8 cellular contexts compared by ENCODE assay signal in the genomic region with DNA sequence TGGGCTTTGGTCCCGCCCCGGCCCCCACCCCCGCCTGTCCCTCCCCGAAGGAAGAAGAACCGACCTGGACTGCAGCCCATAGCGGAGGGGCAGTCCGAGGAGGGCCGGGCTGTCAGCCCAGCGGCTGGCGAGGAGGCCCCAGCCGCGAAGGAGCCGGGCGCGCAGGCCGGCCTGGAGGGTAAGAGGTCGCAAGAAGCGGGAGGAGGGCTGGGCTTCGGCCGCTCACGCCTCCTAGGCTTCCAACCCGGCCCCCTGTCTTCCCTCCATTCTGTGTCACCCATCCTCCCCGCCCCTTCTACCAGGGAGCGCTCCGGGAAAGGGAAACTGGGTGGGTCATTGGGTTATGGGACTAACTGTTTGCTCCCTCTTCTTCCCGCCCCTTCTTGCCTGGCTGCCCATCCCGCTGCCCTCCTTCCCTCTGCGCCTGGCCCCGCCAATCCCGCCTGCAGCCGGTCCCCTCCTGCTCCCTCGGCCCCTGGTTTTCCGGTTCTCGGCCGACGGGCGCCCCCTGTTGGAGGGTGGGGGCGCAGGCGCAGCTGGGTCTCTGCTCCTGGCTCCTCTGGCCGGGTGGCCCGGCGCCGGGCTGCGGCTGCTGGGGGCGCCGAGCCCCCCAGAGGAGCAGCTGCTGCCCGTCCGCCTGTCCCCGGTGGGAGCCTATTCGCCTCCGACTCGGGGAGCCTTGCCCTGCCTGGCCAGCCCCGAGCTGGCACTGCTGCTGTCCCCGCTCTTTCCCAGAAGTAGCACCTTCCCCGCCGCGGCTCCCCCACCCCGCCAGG. TPM values are rescaled to one million over a fixed set of nuclear protein-coding genes. Genes with fewer than 3 reads are reported as not detected.
DNase-seq lines count a peak whose midpoint lies in the region; ATAC-seq, FAIRE-seq and TF ChIP-seq lines count a peak whose summit lies in the region.

No MANE protein-coding gene starts in this region.

- peak; percentile 87 for TF ChIP-seq CTCF in AG04450 (IDR thresholded peaks at IDR 0.05; ENCODE audit: low read depth, low read length)
- TF ChIP-seq CTCF in HepG2 (CRISPR knock-in tag; IDR thresholded peaks at IDR 0.05): peak; percentile 92

- H3K27me3 ChIP-seq in AG04450 (ENCODE audit: control insufficient read depth, insufficient read depth, low read length) (no peaks in the 10 kb centered on the region), HepG2 (ENCODE audit: control insufficient read depth in 1 of 2, insufficient read depth in 2 of 2, low read length in 2 of 2) (no peaks in the 10 kb centered on the region; a peak in 1 of 5 replicates)

- H3K27ac ChIP-seq in AG04450 (ENCODE audit: low read depth, low read length) (peak overlapping the region; percentile 82), HepG2 (ENCODE audit: extremely low read length, insufficient read depth, low read length) (peak overlapping the region; percentile 71)

- H3K36me3 ChIP-seq in HepG2 (replicated peaks in 1 of 2; ENCODE audit: control insufficient read depth in 1 of 2, insufficient read depth in 2 of 2, low read length in 2 of 2): peaks cover 7 to 30% of the 10 kb centered on the region in 2 experiments; a peak in 4 of 5 replicates

- TF ChIP-seq EP300 in HepG2 (IDR thresholded peaks at IDR 0.05; ENCODE audit: low read depth in 2 of 2, low read length in 2 of 2) (0 out of 4 replicates have a peak, but pooled peaks of 1 of the 2 experiments have one; percentile 7), HepG2 (CRISPR knock-in tag; IDR thresholded peaks at IDR 0.05; ENCODE audit: borderline replicate concordance) (no peak)

- H3K4me1 ChIP-seq in HepG2 (ENCODE audit: insufficient read depth, low read length): peaks cover 36% of the 10 kb centered on the region

- H3K9me3 ChIP-seq in AG04450 (ENCODE audit: control insufficient read depth, insufficient read depth, low read length) (no peaks in the 10 kb centered on the region; the same call in 1 of the 2 replicates), HepG2 (ENCODE audit: low read length) (no peaks in the 10 kb centered on the region)

- DNase-seq in AG04450 (ENCODE audit: low read depth, low spot score) (peak; percentile 86), NCI-H526 treated with DMSO at 0.1 percent for 48 hours (lab: John Stamatoyannopoulos, UW) (peak; percentile 94), HepG2 (ENCODE audit: low spot score) (peak; percentile 91)
- peak; percentile 78 to 85 for DNase-seq in activated CD4-positive, alpha-beta T cell treated with anti-CD3 and anti-CD28 coated beads, Interleukin-2, amount 50 U/mL, for 4 hours
- DNase-seq in stimulated activated CD4-positive, alpha-beta T cell treated with anti-CD3 and anti-CD28 coated beads, Interleukin-2, amount 100 ng/mL, for 24 hours: peak; percentile 93 to 94

- peak; percentile 78 for FAIRE-seq in HepG2 (lab: Jason Lieb, UNC)

- no peaks in the 10 kb centered on the region; the same call in none of the 2 replicates for H4K20me1 ChIP-seq in HepG2 (ENCODE audit: insufficient read depth, low read length)

- POLR2A ChIA-PET in AG04450 (lab: Yijun Ruan, JAX): interaction anchor here (0.6 to 2.6 kb wide), 8 partner anchors 11 to 240 kb away, joined by 3 to 11 read pairs (median 3); a partner anchor contains a TSS
- POLR2A ChIA-PET in HepG2 (lab: Yijun Ruan, JAX): interaction anchor here (0.5 to 4.3 kb wide), 15 partner anchors 14 to 82 kb away, joined by 3 to 38 read pairs (median 3); a partner anchor contains a TSS

- no peak overlapping the region for H2AFZ ChIP-seq in HepG2 (ENCODE audit: low read length)

- CTCF ChIA-PET in AG04450 (lab: Charles Lee) (interaction anchor here (0.5 to 3.2 kb wide), 20 partner anchors 10 to 269 kb away, joined by 3 to 62 read pairs (median 4); a partner anchor contains a TSS), HepG2 (lab: Yijun Ruan, JAX; ENCODE audit: low intra/inter-chr PET ratio, low total read pairs) (interaction anchor here (1.1 to 4.5 kb wide), 4 partner anchors 43 to 72 kb away, joined by 3 to 71 read pairs (median 12); a partner anchor contains a TSS)

- H3K4me1 Mint-ChIP-seq in dendritic cell treated with granulocyte-macrophage colony-stimulating factor and Interleukin-4, amounts not matched to agents 40 ng/mL and 50 ng/mL, for 4 days (ENCODE audit: low read depth): peaks cover 61% of the 10 kb centered on the region

- H3K36me3 Mint-ChIP-seq in dendritic cell treated with granulocyte-macrophage colony-stimulating factor and Interleukin-4, amounts not matched to agents 40 ng/mL and 50 ng/mL, for 4 days (ENCODE audit: low read depth): peaks cover 59% of the 10 kb centered on the region

- BruUV-seq in HepG2 (replicated peaks; lab: Mats Ljungman, UMichigan): no TSS peak

- ATAC-seq in GM18909 (IDR thresholded peaks at IDR 0.05; ENCODE audit: poor library complexity, unreplicated experiment) (peak; percentile 43), HG03520 (IDR thresholded peaks at IDR 0.05; ENCODE audit: unreplicated experiment) (peak; percentile 41), HepG2 (peak; percentile 49)

- H3K9me3 Mint-ChIP-seq in dendritic cell treated with granulocyte-macrophage colony-stimulating factor and Interleukin-4, amounts not matched to agents 40 ng/mL and 50 ng/mL, for 4 days: no peaks in the 10 kb centered on the region

- H3K4me2 ChIP-seq in HepG2 (ENCODE audit: low read depth, low read length): peak overlapping the region; percentile 80

- intact Hi-C loops in dendritic cell treated with granulocyte-macrophage colony-stimulating factor and Interleukin-4, amounts not matched to agents 40 ng/mL and 50 ng/mL, for 4 days (cut with micrococcal nuclease): loop anchor here (1.0 to 2.0 kb wide), 3 partner anchors 14 to 50 kb away; a partner anchor contains a TSS
- intact Hi-C loops in HepG2 (cut with micrococcal nuclease; ENCODE audit: unreplicated experiment): loop anchor here (1.0 to 5.0 kb wide), 4 partner anchors 15 to 269 kb away; a partner anchor contains a TSS

- TF ChIP-seq RAD21 in HepG2 (CRISPR knock-in tag; IDR thresholded peaks at IDR 0.05): peak; percentile 96

- peak overlapping the region; percentile 89 for H3K27ac Mint-ChIP-seq in dendritic cell treated with granulocyte-macrophage colony-stimulating factor and Interleukin-4, amounts not matched to agents 40 ng/mL and 50 ng/mL, for 4 days

- H3K4me3 ChIP-seq in AG04450 (ENCODE audit: low read depth, low read length) (peak overlapping the region; percentile 82), HepG2 (replicated peaks in 1 of 3; ENCODE audit: insufficient read depth in 1 of 3, low read depth in 2 of 3, low read length in 3 of 3) (peak overlapping the region; percentile 80 to 94 (median 81))

- H3K79me2 ChIP-seq in HepG2 (ENCODE audit: insufficient read depth, low read length): peaks cover 5% of the 10 kb centered on the region

- under 1% methylated on average over 20 of the region's 58 CpGs for WGBS in HepG2 (ENCODE audit: low lambda C conversion rate)

- H3K27me3 Mint-ChIP-seq in dendritic cell treated with granulocyte-macrophage colony-stimulating factor and Interleukin-4, amounts not matched to agents 40 ng/mL and 50 ng/mL, for 4 days: peaks cover 6% of the 10 kb centered on the region

- H3K4me3 Mint-ChIP-seq in dendritic cell treated with granulocyte-macrophage colony-stimulating factor and Interleukin-4, amounts not matched to agents 40 ng/mL and 50 ng/mL, for 4 days: peak overlapping the region; percentile 92

- in situ Hi-C loops in HepG2 (cut with HindIII; ENCODE audit: extremely low pct_ligation_motif_present, low pct_unique_long_range_greater_than_20kb): no loop called here

- peak overlapping the region; percentile 51; the same call in 1 of the 2 replicates for H3K9ac ChIP-seq in HepG2 (ENCODE audit: insufficient read depth, low read depth, low read length)

- no peak for TF ChIP-seq POLR2A in HepG2 (IDR thresholded peaks at IDR 0.05; ENCODE audit: insufficient read depth in 1 of 2, low read depth in 2 of 2, low read length in 2 of 2)

RNA-seq across cellular contexts. Expression of a gene that starts 2.4 kb away (rescaled TPM):
- polyA plus RNA-seq in AG04450 (2011; rRNA removed): 20.9 and 22.4 TPM in 2 replicates
- 14.4 and 17.1 TPM in 2 replicates for polyA minus RNA-seq in AG04450 (2011; rRNA and poly(A)+ RNA removed)
- total RNA-seq in HepG2 (2016; rRNA removed; fragmentation: Illumina TruSeq; extraction: Trizol): 15.9 and 18.7 TPM in 2 replicates
- 9.4 and 10.1 TPM in 2 replicates for total RNA-seq in HepG2 (2016; cell fraction: cytosol; rRNA removed; fragmentation: Illumina TruSeq; extraction: Trizol; ENCODE audit: low read depth)
- 14.8 and 19.6 TPM in 2 replicates for total RNA-seq in HepG2 (2016; cell fraction: insoluble cytoplasmic fraction; rRNA removed; fragmentation: Illumina TruSeq; extraction: Trizol)
- 19.4 and 21.9 TPM in 2 replicates for total RNA-seq in HepG2 (2016; cell fraction: membrane; rRNA removed; fragmentation: Illumina TruSeq; extraction: Trizol)
- total RNA-seq in HepG2 (2016; cell fraction: nucleus; rRNA removed; fragmentation: Illumina TruSeq; extraction: Trizol): 13.5 and 19.1 TPM in 2 replicates
- polyA plus RNA-seq in HepG2 (2011; rRNA removed): 20.4 and 21.4 TPM in 2 replicates
- 13.8 and 18.3 TPM in 2 replicates for polyA plus RNA-seq in HepG2 (2011; cell fraction: cytosol; rRNA removed)
- polyA plus RNA-seq in HepG2 (2011; cell fraction: nucleus; rRNA removed): 72.9 and 80.6 TPM in 2 replicates
- polyA plus RNA-seq in HepG2 (2012): 9.4 and 13.3 TPM in 2 replicates
- polyA plus RNA-seq in HepG2 (2016; cell fraction: cytosol; fragmentation: Illumina TruSeq; extraction: Trizol; ENCODE audit: low read depth): 14.0 and 17.7 TPM in 2 replicates
- 21.9 and 27.7 TPM in 2 replicates for polyA plus RNA-seq in HepG2 (2016; cell fraction: insoluble cytoplasmic fraction; fragmentation: Illumina TruSeq; extraction: Trizol; ENCODE audit: low read depth)
- polyA plus RNA-seq in HepG2 (2016; cell fraction: membrane; fragmentation: Illumina TruSeq; extraction: Trizol; ENCODE audit: low read depth): 22.4 and 26.1 TPM in 2 replicates
- polyA plus RNA-seq in HepG2 (2016; cell fraction: nucleus; fragmentation: Illumina TruSeq; extraction: Trizol; ENCODE audit: insufficient read depth, low read depth): 48.2 and 50.9 TPM in 2 replicates
- 29.1 and 81.2 TPM in 2 replicates for polyA minus RNA-seq in HepG2 (2011; rRNA and poly(A)+ RNA removed; ENCODE audit: low replicate concordance)
- polyA minus RNA-seq in HepG2 (2011; cell fraction: cytosol; rRNA and poly(A)+ RNA removed): 8.8 and 9.9 TPM in 2 replicates
- 12.6 and 12.8 TPM in 2 replicates for polyA minus RNA-seq in HepG2 (2011; cell fraction: nucleus; rRNA and poly(A)+ RNA removed)

RNA-seq across cellular contexts. Expression of a gene that starts 14.5 kb away (rescaled TPM):
- polyA plus RNA-seq in AG04450 (2011; rRNA removed): 140 and 146 TPM in 2 replicates
- 66.8 and 76.8 TPM in 2 replicates for polyA minus RNA-seq in AG04450 (2011; rRNA and poly(A)+ RNA removed)
- total RNA-seq in HepG2 (2016; rRNA removed; fragmentation: Illumina TruSeq; extraction: Trizol): 519 and 610 TPM in 2 replicates
- total RNA-seq in HepG2 (2016; cell fraction: cytosol; rRNA removed; fragmentation: Illumina TruSeq; extraction: Trizol; ENCODE audit: low read depth): 109 and 111 TPM in 2 replicates
- total RNA-seq in HepG2 (2016; cell fraction: insoluble cytoplasmic fraction; rRNA removed; fragmentation: Illumina TruSeq; extraction: Trizol): 529 and 601 TPM in 2 replicates
- total RNA-seq in HepG2 (2016; cell fraction: membrane; rRNA removed; fragmentation: Illumina TruSeq; extraction: Trizol): 138 and 151 TPM in 2 replicates
- 274 and 312 TPM in 2 replicates for total RNA-seq in HepG2 (2016; cell fraction: nucleus; rRNA removed; fragmentation: Illumina TruSeq; extraction: Trizol)
- 264 and 345 TPM in 2 replicates for polyA plus RNA-seq in HepG2 (2011; rRNA removed)
- polyA plus RNA-seq in HepG2 (2011; cell fraction: cytosol; rRNA removed): 233 and 344 TPM in 2 replicates
- 252 and 375 TPM in 2 replicates for polyA plus RNA-seq in HepG2 (2011; cell fraction: nucleus; rRNA removed)
- polyA plus RNA-seq in HepG2 (2012): 341 and 401 TPM in 2 replicates
- polyA plus RNA-seq in HepG2 (2016; cell fraction: cytosol; fragmentation: Illumina TruSeq; extraction: Trizol; ENCODE audit: low read depth): 82.5 and 94.9 TPM in 2 replicates
- polyA plus RNA-seq in HepG2 (2016; cell fraction: insoluble cytoplasmic fraction; fragmentation: Illumina TruSeq; extraction: Trizol; ENCODE audit: low read depth): 516 and 544 TPM in 2 replicates
- polyA plus RNA-seq in HepG2 (2016; cell fraction: membrane; fragmentation: Illumina TruSeq; extraction: Trizol; ENCODE audit: low read depth): 100 and 109 TPM in 2 replicates
- polyA plus RNA-seq in HepG2 (2016; cell fraction: nucleus; fragmentation: Illumina TruSeq; extraction: Trizol; ENCODE audit: insufficient read depth, low read depth): 566 and 576 TPM in 2 replicates
- 110 and 303 TPM in 2 replicates for polyA minus RNA-seq in HepG2 (2011; rRNA and poly(A)+ RNA removed; ENCODE audit: low replicate concordance)
- polyA minus RNA-seq in HepG2 (2011; cell fraction: cytosol; rRNA and poly(A)+ RNA removed): 94.6 and 134 TPM in 2 replicates
- 70.3 and 113 TPM in 2 replicates for polyA minus RNA-seq in HepG2 (2011; cell fraction: nucleus; rRNA and poly(A)+ RNA removed)

RNA-seq across cellular contexts. Expression of a gene that starts 21.9 kb away (rescaled TPM):
- not detected in 2 replicates for polyA plus RNA-seq in AG04450 (2011; rRNA removed)
- polyA minus RNA-seq in AG04450 (2011; rRNA and poly(A)+ RNA removed): not detected in 2 replicates
- total RNA-seq in HepG2 (2016; rRNA removed; fragmentation: Illumina TruSeq; extraction: Trizol): 10.3 and 13.6 TPM in 2 replicates
- 0.51 and 0.79 TPM in 2 replicates for total RNA-seq in HepG2 (2016; cell fraction: cytosol; rRNA removed; fragmentation: Illumina TruSeq; extraction: Trizol; ENCODE audit: low read depth)
- total RNA-seq in HepG2 (2016; cell fraction: insoluble cytoplasmic fraction; rRNA removed; fragmentation: Illumina TruSeq; extraction: Trizol): 10.0 and 10.3 TPM in 2 replicates
- total RNA-seq in HepG2 (2016; cell fraction: membrane; rRNA removed; fragmentation: Illumina TruSeq; extraction: Trizol): 2.4 and 2.7 TPM in 2 replicates
- total RNA-seq in HepG2 (2016; cell fraction: nucleus; rRNA removed; fragmentation: Illumina TruSeq; extraction: Trizol): 5.1 and 8.0 TPM in 2 replicates
- polyA plus RNA-seq in HepG2 (2011; rRNA removed): 29.3 and 43.2 TPM in 2 replicates
- polyA plus RNA-seq in HepG2 (2011; cell fraction: cytosol; rRNA removed): 26.7 and 30.1 TPM in 2 replicates
- 35.4 and 48.8 TPM in 2 replicates for polyA plus RNA-seq in HepG2 (2011; cell fraction: nucleus; rRNA removed)
- 29.8 and 32.5 TPM in 2 replicates for polyA plus RNA-seq in HepG2 (2012)
- 0.97 and 1.0 TPM in 2 replicates for polyA plus RNA-seq in HepG2 (2016; cell fraction: cytosol; fragmentation: Illumina TruSeq; extraction: Trizol; ENCODE audit: low read depth)
- 13.3 and 16.3 TPM in 2 replicates for polyA plus RNA-seq in HepG2 (2016; cell fraction: insoluble cytoplasmic fraction; fragmentation: Illumina TruSeq; extraction: Trizol; ENCODE audit: low read depth)
- 2.9 and 3.0 TPM in 2 replicates for polyA plus RNA-seq in HepG2 (2016; cell fraction: membrane; fragmentation: Illumina TruSeq; extraction: Trizol; ENCODE audit: low read depth)
- 10.7 and 11.1 TPM in 2 replicates for polyA plus RNA-seq in HepG2 (2016; cell fraction: nucleus; fragmentation: Illumina TruSeq; extraction: Trizol; ENCODE audit: insufficient read depth, low read depth)
- polyA minus RNA-seq in HepG2 (2011; rRNA and poly(A)+ RNA removed; ENCODE audit: low replicate concordance): 0.16 and 52.2 TPM in 2 replicates
- polyA minus RNA-seq in HepG2 (2011; cell fraction: cytosol; rRNA and poly(A)+ RNA removed): 14.6 and 19.0 TPM in 2 replicates
- 9.5 and 15.8 TPM in 2 replicates for polyA minus RNA-seq in HepG2 (2011; cell fraction: nucleus; rRNA and poly(A)+ RNA removed)

RNA-seq across cellular contexts. Expression of a gene that starts 45.9 kb away (rescaled TPM):
- polyA plus RNA-seq in AG04450 (2011; rRNA removed) (1.5 and 1.7 TPM in 2 replicates), HepG2 (2011; rRNA removed) (10.2 and 15.0 TPM in 2 replicates)
- 3.0 and 5.6 TPM in 2 replicates for polyA minus RNA-seq in AG04450 (2011; rRNA and poly(A)+ RNA removed)
- total RNA-seq in HepG2 (2016; rRNA removed; fragmentation: Illumina TruSeq; extraction: Trizol): 1.3 and 2.4 TPM in 2 replicates
- total RNA-seq in HepG2 (2016; cell fraction: cytosol; rRNA removed; fragmentation: Illumina TruSeq; extraction: Trizol; ENCODE audit: low read depth): 0.44 and 0.51 TPM in 2 replicates
- total RNA-seq in HepG2 (2016; cell fraction: insoluble cytoplasmic fraction; rRNA removed; fragmentation: Illumina TruSeq; extraction: Trizol): 0.77 and 3.4 TPM in 2 replicates
- 0.74 and 0.96 TPM in 2 replicates for total RNA-seq in HepG2 (2016; cell fraction: membrane; rRNA removed; fragmentation: Illumina TruSeq; extraction: Trizol)
- total RNA-seq in HepG2 (2016; cell fraction: nucleus; rRNA removed; fragmentation: Illumina TruSeq; extraction: Trizol): 5.8 and 5.9 TPM in 2 replicates
- polyA plus RNA-seq in HepG2 (2011; cell fraction: cytosol; rRNA removed): 3.4 and 4.0 TPM in 2 replicates
- 55.6 and 56.4 TPM in 2 replicates for polyA plus RNA-seq in HepG2 (2011; cell fraction: nucleus; rRNA removed)
- polyA plus RNA-seq in HepG2 (2012): 6.1 and 7.0 TPM in 2 replicates
- 0.40 TPM in 2 replicates for polyA plus RNA-seq in HepG2 (2016; cell fraction: cytosol; fragmentation: Illumina TruSeq; extraction: Trizol; ENCODE audit: low read depth)
- polyA plus RNA-seq in HepG2 (2016; cell fraction: insoluble cytoplasmic fraction; fragmentation: Illumina TruSeq; extraction: Trizol; ENCODE audit: low read depth): 1.1 and 1.3 TPM in 2 replicates
- 0.72 and 0.85 TPM in 2 replicates for polyA plus RNA-seq in HepG2 (2016; cell fraction: membrane; fragmentation: Illumina TruSeq; extraction: Trizol; ENCODE audit: low read depth)
- polyA plus RNA-seq in HepG2 (2016; cell fraction: nucleus; fragmentation: Illumina TruSeq; extraction: Trizol; ENCODE audit: insufficient read depth, low read depth): 18.6 and 19.5 TPM in 2 replicates
- 17.8 and 35.4 TPM in 2 replicates for polyA minus RNA-seq in HepG2 (2011; rRNA and poly(A)+ RNA removed; ENCODE audit: low replicate concordance)
- 1.4 and 3.0 TPM in 2 replicates for polyA minus RNA-seq in HepG2 (2011; cell fraction: cytosol; rRNA and poly(A)+ RNA removed)
- polyA minus RNA-seq in HepG2 (2011; cell fraction: nucleus; rRNA and poly(A)+ RNA removed): 8.8 and 11.3 TPM in 2 replicates

RNA-seq across cellular contexts. Expression of a gene that starts 49.8 kb away (rescaled TPM):
- polyA plus RNA-seq in AG04450 (2011; rRNA removed): 40.5 and 42.6 TPM in 2 replicates
- 61.7 and 68.9 TPM in 2 replicates for polyA minus RNA-seq in AG04450 (2011; rRNA and poly(A)+ RNA removed)
- total RNA-seq in HepG2 (2016; rRNA removed; fragmentation: Illumina TruSeq; extraction: Trizol): 10.1 and 20.1 TPM in 2 replicates
- total RNA-seq in HepG2 (2016; cell fraction: cytosol; rRNA removed; fragmentation: Illumina TruSeq; extraction: Trizol; ENCODE audit: low read depth): 8.5 and 11.8 TPM in 2 replicates
- 10.6 and 19.2 TPM in 2 replicates for total RNA-seq in HepG2 (2016; cell fraction: insoluble cytoplasmic fraction; rRNA removed; fragmentation: Illumina TruSeq; extraction: Trizol)
- 9.3 and 12.0 TPM in 2 replicates for total RNA-seq in HepG2 (2016; cell fraction: membrane; rRNA removed; fragmentation: Illumina TruSeq; extraction: Trizol)
- total RNA-seq in HepG2 (2016; cell fraction: nucleus; rRNA removed; fragmentation: Illumina TruSeq; extraction: Trizol): 23.9 and 32.6 TPM in 2 replicates
- 73.5 and 74.0 TPM in 2 replicates for polyA plus RNA-seq in HepG2 (2011; rRNA removed)
- polyA plus RNA-seq in HepG2 (2011; cell fraction: cytosol; rRNA removed): 23.9 and 24.4 TPM in 2 replicates
- polyA plus RNA-seq in HepG2 (2011; cell fraction: nucleus; rRNA removed): 317 and 392 TPM in 2 replicates
- polyA plus RNA-seq in HepG2 (2012): 31.3 and 32.7 TPM in 2 replicates
- polyA plus RNA-seq in HepG2 (2016; cell fraction: cytosol; fragmentation: Illumina TruSeq; extraction: Trizol; ENCODE audit: low read depth): 3.0 and 3.3 TPM in 2 replicates
- polyA plus RNA-seq in HepG2 (2016; cell fraction: insoluble cytoplasmic fraction; fragmentation: Illumina TruSeq; extraction: Trizol; ENCODE audit: low read depth): 15.8 and 17.9 TPM in 2 replicates
- polyA plus RNA-seq in HepG2 (2016; cell fraction: membrane; fragmentation: Illumina TruSeq; extraction: Trizol; ENCODE audit: low read depth): 7.6 TPM in 2 replicates
- polyA plus RNA-seq in HepG2 (2016; cell fraction: nucleus; fragmentation: Illumina TruSeq; extraction: Trizol; ENCODE audit: insufficient read depth, low read depth): 110 and 120 TPM in 2 replicates
- polyA minus RNA-seq in HepG2 (2011; rRNA and poly(A)+ RNA removed; ENCODE audit: low replicate concordance): 47.2 and 97.7 TPM in 2 replicates
- 12.4 and 13.9 TPM in 2 replicates for polyA minus RNA-seq in HepG2 (2011; cell fraction: cytosol; rRNA and poly(A)+ RNA removed)
- polyA minus RNA-seq in HepG2 (2011; cell fraction: nucleus; rRNA and poly(A)+ RNA removed): 94.1 and 94.6 TPM in 2 replicates

Comparison
In these comparisons a context has a peak if more than half of its experiments do, and no peak if none do; other contexts are left out.
1. Peak in every context shown above with its lines: DNase-seq, ATAC-seq, H3K4me3 ChIP-seq and H3K27ac ChIP-seq.